In genomic region chr17:45135192-45135977, GRCh38 we compare ENCODE assay signal across 8 cellular contexts. TPM values are rescaled to one million over a fixed set of nuclear protein-coding genes. Genes with fewer than 3 reads are reported as not detected.
A peak's percentile ranks its signal among the peaks of the same experiment; 100 is the strongest.
DNase-seq lines count a peak whose midpoint lies in the region; ATAC-seq and TF ChIP-seq lines count a peak whose summit lies in the region.

Gene ACBD4 (plus strand): TSS chr17:45135687. CDS start chr17:45136145, 458 bp downstream.

- no peaks in the 10 kb centered on the region for H3K27me3 Mint-ChIP-seq in activated naive CD8-positive, alpha-beta T cell

- H3K9me3 ChIP-seq in osteoblast (ENCODE audit: low read depth, low read length) (no peaks in the 10 kb centered on the region), thymus (ENCODE audit: control insufficient read depth) (no peaks in the 10 kb centered on the region)

- peak within 1 kb of the TSS; percentile 94 for H2AFZ ChIP-seq in osteoblast (ENCODE audit: low read length)

- peak within 1 kb of the TSS; percentile 59 for H3K27ac Mint-ChIP-seq in activated naive CD8-positive, alpha-beta T cell

- H3K79me2 ChIP-seq in osteoblast (ENCODE audit: insufficient read depth, low read length), result peaks cover 12% of the 10 kb centered on the region

- H3K27me3 ChIP-seq in osteoblast (ENCODE audit: insufficient read depth, low read length), result no peaks in the 10 kb centered on the region
- peaks cover 11% of the 10 kb centered on the region for H3K27me3 ChIP-seq in thymus (ENCODE audit: control insufficient read depth, insufficient read depth)

- no peaks in the 10 kb centered on the region for H3K36me3 ChIP-seq in osteoblast (ENCODE audit: insufficient read depth, low read length)
- no peaks in the 10 kb centered on the region for H3K36me3 ChIP-seq in thymus (ENCODE audit: control insufficient read depth, insufficient read depth)

- H3K4me3 ChIP-seq in osteoblast (ENCODE audit: insufficient read depth, low read length) (peak within 1 kb of the TSS; percentile 87), thymus (ENCODE audit: low read length) (peak within 1 kb of the TSS; percentile 65)

- peaks cover 23% of the 10 kb centered on the region for H3K4me1 Mint-ChIP-seq in activated naive CD8-positive, alpha-beta T cell (ENCODE audit: low read depth)

- peak within 1 kb of the TSS; percentile 95 for H3K4me2 ChIP-seq in osteoblast (ENCODE audit: insufficient read depth, low read length)

- H4K20me1 ChIP-seq in osteoblast (ENCODE audit: insufficient read depth, low read length), result no peaks in the 10 kb centered on the region

- peaks cover 22% of the 10 kb centered on the region for H3K4me1 ChIP-seq in osteoblast (ENCODE audit: insufficient read depth, low read length)
- H3K4me1 ChIP-seq in thymus (ENCODE audit: control insufficient read depth, insufficient read depth, low read length), result peaks cover 10% of the 10 kb centered on the region

- TF ChIP-seq POLR2A in GM10847 (IDR thresholded peaks at IDR 0.05; ENCODE audit: extremely low read depth, insufficient read length), result peak; percentile 76

- H3K36me3 Mint-ChIP-seq in activated naive CD8-positive, alpha-beta T cell, result no peaks in the 10 kb centered on the region

- peak; percentile 70 for ATAC-seq in HG02588 (IDR thresholded peaks at IDR 0.05; ENCODE audit: unreplicated experiment)

- DNase-seq in NCI-H1092 (lab: John Stamatoyannopoulos, UW) (peak; percentile 90), SKM-1 (lab: John Stamatoyannopoulos, UW; ENCODE audit: unreplicated experiment) (peak; percentile 92), glomerular visceral epithelial cell (ENCODE audit: extremely low spot score) (peak; percentile 98), osteoblast (ENCODE audit: insufficient read length, low spot score, missing footprints) (peak; percentile 100)

- WGBS in thymus, result 6% methylated on average over 40 of the region's 40 CpGs

- no peaks in the 10 kb centered on the region for H3K9me3 Mint-ChIP-seq in activated naive CD8-positive, alpha-beta T cell (ENCODE audit: low read depth)

- H3K27ac ChIP-seq in osteoblast (ENCODE audit: low read depth, low read length) (peak within 1 kb of the TSS; percentile 78), thymus (ENCODE audit: low read depth) (peak within 1 kb of the TSS; percentile 77)

- H3K4me3 Mint-ChIP-seq in activated naive CD8-positive, alpha-beta T cell, result peak within 1 kb of the TSS; percentile 88

- TF ChIP-seq CTCF in osteoblast (IDR thresholded peaks at IDR 0.05; ENCODE audit: extremely low read depth, low read depth, low read length), result peak; percentile 100

RNA-seq across cellular contexts. Expression of gene ACBD4, which starts in this region (rescaled TPM):
- 4.7 and 6.2 TPM in 2 replicates for total RNA-seq in osteoblast
- polyA plus RNA-seq in thymus, result 26.5 TPM

Comparison
In these comparisons a context has a peak if more than half of its experiments do, and no peak if none do; other contexts are left out.
1. Peak in every context shown above with its lines: DNase-seq, ATAC-seq, H3K4me3 ChIP-seq and H3K27ac ChIP-seq.